ENCODE assay signal across 8 cellular contexts in genomic region chr18:112015-112733, GRCh38. TPM values are rescaled to one million over a fixed set of nuclear protein-coding genes. Genes with fewer than 3 reads are reported as not detected.
DNase-seq lines count a peak whose midpoint lies in the region; ATAC-seq, FAIRE-seq and TF ChIP-seq lines count a peak whose summit lies in the region.
"Not testable (repeated sequence)": the region's sequence is repeated elsewhere in the genome, so short reads cannot be mapped to it uniquely, and the experiment has no call there.

No MANE protein-coding gene starts in this region.

- not testable (repeated sequence) for H3K4me2 ChIP-seq in parathyroid adenoma (ENCODE audit: low read length)

- peak; percentile 67 for FAIRE-seq in kidney (lab: Jason Lieb, UNC)

- H3K36me3 Mint-ChIP-seq in activated CD4-positive, alpha-beta T cell treated with anti-CD3 and anti-CD28 coated beads, Interleukin-2, amount 10 ng/mL, durations not matched to agents 24 days and 14 days (ENCODE audit: low read depth): not testable (repeated sequence)

- H3K9ac ChIP-seq in kidney (ENCODE audit: low read length in 2 of 2); parathyroid adenoma: not testable (repeated sequence)

- not testable (repeated sequence) for H3K4me3 Mint-ChIP-seq in activated CD4-positive, alpha-beta T cell treated with anti-CD3 and anti-CD28 coated beads, Interleukin-2, amount 10 ng/mL, durations not matched to agents 24 days and 14 days

- peak overlapping the region; percentile 56 for H2AFZ ChIP-seq in parathyroid adenoma

- DNase-seq in AG04450 (ENCODE audit: low read depth, low spot score); esophagus muscularis mucosa (ENCODE audit: extremely low spot score): not testable (repeated sequence)
- peak; percentile 77 for DNase-seq in activated CD4-positive, alpha-beta T cell treated with anti-CD3 and anti-CD28 coated beads, Interleukin-2, amount 10 ng/mL, durations not matched to agents 24 days and 14 days
- peak; percentile 50 to 61 (median 58) for DNase-seq in body of pancreas
- peak; percentile 88 for DNase-seq in kidney

- H3K9me3 Mint-ChIP-seq in activated CD4-positive, alpha-beta T cell treated with anti-CD3 and anti-CD28 coated beads, Interleukin-2, amount 10 ng/mL, durations not matched to agents 24 days and 14 days: peaks cover 25% of the 10 kb centered on the region

- not testable (repeated sequence) for TF ChIP-seq CTCF in AG04450 (IDR thresholded peaks at IDR 0.05; ENCODE audit: low read depth, low read length); HEK293 (tag by site-specific recombination; IDR thresholded peaks at IDR 0.05); body of pancreas (IDR thresholded peaks at IDR 0.05); esophagus muscularis mucosa (IDR thresholded peaks at IDR 0.05); kidney (IDR thresholded peaks at IDR 0.05; ENCODE audit: borderline replicate concordance, extremely low read depth, insufficient read depth); parathyroid adenoma (IDR thresholded peaks at IDR 0.05)

- H3K27ac ChIP-seq in AG04450 (ENCODE audit: low read depth, low read length); HEK293 (ENCODE audit: extremely low read depth, low read depth, low read length); kidney (ENCODE audit: low read depth in 2 of 2, low read length in 2 of 2); parathyroid adenoma; thymus (ENCODE audit: low read depth): not testable (repeated sequence)
- H3K27ac ChIP-seq in body of pancreas (peak overlapping the region; percentile 32 to 86 (median 76)), esophagus muscularis mucosa (replicated peaks in 1 of 4) (peak overlapping the region in 3 of 4 donors; percentile 53 to 87 (median 73))

- H3K27me3 Mint-ChIP-seq in activated CD4-positive, alpha-beta T cell treated with anti-CD3 and anti-CD28 coated beads, Interleukin-2, amount 10 ng/mL, durations not matched to agents 24 days and 14 days: not testable (repeated sequence)

- intact Hi-C loops in activated CD4-positive, alpha-beta T cell treated with anti-CD3 and anti-CD28 coated beads, Interleukin-2, amount 10 ng/mL, durations not matched to agents 24 days and 14 days (cut with micrococcal nuclease): loop anchor here (5.0 kb wide), 1 partner anchor 155 kb away; the partner anchor contains the start of gene THOC1
- intact Hi-C loops in body of pancreas (cut with DNase I); esophagus muscularis mucosa (cut with DNase I); kidney (cut with DNase I): not testable (repeated sequence)

- not testable (repeated sequence) for H3K79me2 ChIP-seq in parathyroid adenoma

- peak overlapping the region; percentile 20; the same call in 1 of the 2 replicates for H3K4me3 ChIP-seq in AG04450 (ENCODE audit: low read depth, low read length)
- H3K4me3 ChIP-seq in HEK293 (ENCODE audit: low read depth, low read length): peak overlapping the region; percentile 36
- not testable (repeated sequence) for H3K4me3 ChIP-seq in body of pancreas; kidney (ENCODE audit: low read length in 2 of 2); parathyroid adenoma (ENCODE audit: low read depth, low read length)
- H3K4me3 ChIP-seq in esophagus muscularis mucosa: peak overlapping the region; percentile 50 to 56 (median 54)
- H3K4me3 ChIP-seq in thymus (ENCODE audit: low read length): peak overlapping the region; percentile 40

- H3K36me3 ChIP-seq in HEK293 (ENCODE audit: control insufficient read depth in 2 of 2, insufficient read depth in 1 of 2, low read length in 2 of 2); body of pancreas (replicated peaks in 1 of 2; ENCODE audit: insufficient read depth in 1 of 2, low read depth in 2 of 2); esophagus muscularis mucosa; kidney (ENCODE audit: control insufficient read depth in 1 of 2, insufficient read depth in 2 of 2, low read length in 2 of 2); parathyroid adenoma (ENCODE audit: control insufficient read depth, insufficient read depth, low read length); thymus (ENCODE audit: control insufficient read depth, insufficient read depth): not testable (repeated sequence)

- not testable (repeated sequence) for H3K27me3 ChIP-seq in AG04450 (ENCODE audit: control insufficient read depth, insufficient read depth, low read length); body of pancreas; esophagus muscularis mucosa; parathyroid adenoma (ENCODE audit: control insufficient read depth, insufficient read depth, low read length); thymus (ENCODE audit: control insufficient read depth, insufficient read depth)

- peak; percentile 21 for ATAC-seq in body of pancreas

- TF ChIP-seq EP300 in esophagus muscularis mucosa (IDR thresholded peaks at IDR 0.05): not testable (repeated sequence)

- CTCF ChIA-PET in AG04450 (lab: Charles Lee): not testable (repeated sequence)
- CTCF ChIA-PET in HEK293 (lab: Yijun Ruan, JAX): interaction anchor here (0.6 kb wide), 1 partner anchor 41 kb away, joined by 3 read pairs; no protein-coding TSS in a partner anchor

- H3K27ac Mint-ChIP-seq in activated CD4-positive, alpha-beta T cell treated with anti-CD3 and anti-CD28 coated beads, Interleukin-2, amount 10 ng/mL, durations not matched to agents 24 days and 14 days: not testable (repeated sequence)

- not testable (repeated sequence) for H3K4me1 ChIP-seq in HEK293 (ENCODE audit: control insufficient read depth, insufficient read depth, low read length); body of pancreas; esophagus muscularis mucosa; kidney (ENCODE audit: control insufficient read depth in 1 of 2, insufficient read depth in 1 of 2, low read depth in 1 of 2, low read length in 2 of 2); thymus (ENCODE audit: control insufficient read depth, insufficient read depth, low read length)
- H3K4me1 ChIP-seq in parathyroid adenoma: peaks cover 19% of the 10 kb centered on the region

- POLR2A ChIA-PET in AG04450 (lab: Yijun Ruan, JAX); HEK293 (lab: Yijun Ruan, JAX): not testable (repeated sequence)

- WGBS in body of pancreas, 2 donors: 33 to 41% methylated on average over 32 of the region's 43 CpGs
- 41% methylated on average over 30 of the region's 43 CpGs for WGBS in esophagus muscularis mucosa
- 34% methylated on average over 34 of the region's 43 CpGs for WGBS in thymus

- H3K4me1 Mint-ChIP-seq in activated CD4-positive, alpha-beta T cell treated with anti-CD3 and anti-CD28 coated beads, Interleukin-2, amount 10 ng/mL, durations not matched to agents 24 days and 14 days: not testable (repeated sequence)

- H3K9me3 ChIP-seq in AG04450 (ENCODE audit: control insufficient read depth, insufficient read depth, low read length): peaks cover 17% of the 10 kb centered on the region
- H3K9me3 ChIP-seq in HEK293 (ENCODE audit: control insufficient read depth, insufficient read depth, low read depth, low read length); body of pancreas; esophagus muscularis mucosa; kidney (ENCODE audit: control insufficient read depth in 1 of 2, low read length in 2 of 2); parathyroid adenoma (ENCODE audit: control insufficient read depth, low read length); thymus (ENCODE audit: control insufficient read depth): not testable (repeated sequence)

- peak in 1 of 3 donors; percentile 28 for TF ChIP-seq POLR2A in body of pancreas (IDR thresholded peaks at IDR 0.05)
- not testable (repeated sequence) for TF ChIP-seq POLR2A in esophagus muscularis mucosa (IDR thresholded peaks at IDR 0.05; ENCODE audit: low read depth)

TF ChIP-seq in HEK293, 187 proteins besides CTCF, POLR2A, EP300 and RAD21 (continues in another document):
- TF ChIP-seq KLF9 (tag by site-specific recombination; IDR thresholded peaks at IDR 0.05; ENCODE audit: low read depth) (peak; percentile 55; the same call in 1 of the 2 replicates), ZNF335 (tag by site-specific recombination; conservative IDR thresholded peaks at IDR 0.05) (0 out of 2 replicates have a peak, but pooled peaks have one; percentile 19), ZNF341 (tag by site-specific recombination; IDR thresholded peaks at IDR 0.05; ENCODE audit: low read depth) (peak; percentile 28), ZIC2 (tag by site-specific recombination; IDR thresholded peaks at IDR 0.05) (0 out of 2 replicates have a peak, but pooled peaks have one; percentile 17), SP3 (tag by site-specific recombination; IDR thresholded peaks at IDR 0.05) (0 out of 2 replicates have a peak, but pooled peaks have one; percentile 21), ZBTB20 (tag by site-specific recombination; IDR thresholded peaks at IDR 0.05) (peak; percentile 26; the same call in 1 of the 2 replicates), IKZF3 (tag by site-specific recombination; IDR thresholded peaks at IDR 0.05) (0 out of 2 replicates have a peak, but pooled peaks have one; percentile 30), GLIS1 (tag by site-specific recombination; IDR thresholded peaks at IDR 0.05) (peak; percentile 50; the same call in 1 of the 2 replicates)

RNA-seq across cellular contexts. Expression of gene USP14, which starts 46.2 kb away (rescaled TPM):
- polyA plus RNA-seq in AG04450 (2011; rRNA removed) (36.7 and 39.7 TPM in 2 replicates), kidney (ENCODE audit: insufficient read depth, low read depth, low replicate concordance) (27.1 TPM), thymus (28.4 TPM)
- 12.2 and 25.9 TPM in 2 replicates for polyA minus RNA-seq in AG04450 (2011; rRNA and poly(A)+ RNA removed)
- total RNA-seq in activated CD4-positive, alpha-beta T cell treated with anti-CD3 and anti-CD28 coated beads, Interleukin-2, amount 10 ng/mL, durations not matched to agents 24 days and 14 days: 97.9 and 103 TPM in 2 replicates
- total RNA-seq in body of pancreas (10 to 100 TPM; 14.5 to 18.8 TPM), esophagus muscularis mucosa (10 to 100 TPM; 21.8 to 42.8 (median 29.5) TPM), kidney (41.9 TPM)
